9 cellular contexts compared by ENCODE assay signal in the genomic region with DNA sequence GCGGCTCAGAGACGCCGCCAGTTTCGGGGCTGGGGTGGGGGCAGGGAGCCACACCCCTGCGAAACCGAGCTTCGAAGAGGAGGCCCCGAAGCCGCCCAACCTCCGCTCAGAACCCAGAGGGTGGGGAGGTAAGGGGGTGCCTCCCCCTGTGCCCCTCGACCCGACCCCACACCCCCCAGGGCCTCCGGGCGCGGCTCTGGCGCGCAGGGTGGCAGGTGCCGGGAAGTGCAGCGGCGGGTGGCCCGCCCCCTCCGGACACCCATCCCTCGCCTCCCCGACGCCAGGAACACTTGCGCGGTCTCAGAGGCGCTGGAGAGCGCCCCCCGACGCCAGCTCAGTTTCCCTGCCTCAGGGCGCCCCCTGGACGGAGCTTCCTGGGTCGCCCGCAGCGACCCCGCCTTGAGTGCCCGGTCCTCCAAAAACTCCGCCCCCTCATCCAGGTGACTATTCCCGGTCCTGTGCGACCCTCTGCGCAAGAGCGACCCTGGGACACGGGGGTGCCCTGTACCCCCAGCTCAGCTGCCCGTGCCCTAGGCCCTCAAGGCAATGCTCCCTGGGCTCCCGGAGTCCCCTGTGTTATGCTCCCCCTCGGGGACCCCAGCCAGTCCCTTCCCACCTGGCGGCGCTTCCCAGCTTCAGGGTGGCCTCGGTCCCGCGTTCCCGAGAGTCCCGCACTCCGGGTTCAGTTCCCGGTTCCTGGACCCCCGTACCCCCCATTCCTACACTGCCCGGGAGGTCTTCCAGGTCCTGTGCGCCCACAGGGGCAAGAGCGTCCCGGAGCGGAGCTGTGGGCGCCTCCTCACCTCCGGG. TPM values are rescaled to one million over a fixed set of nuclear protein-coding genes. Genes with fewer than 3 reads are reported as not detected.
A peak's percentile ranks its signal among the peaks of the same experiment; 100 is the strongest.
DNase-seq lines count a peak whose midpoint lies in the region; ATAC-seq and TF ChIP-seq lines count a peak whose summit lies in the region.
"Had no signal": no experiment of that assay in that cellular context is flagged by ENCODE, and none has a peak within 500 bp of the region (broad histone marks: within the 10 kb centered on the region; RNA-seq: fewer than 3 reads in every experiment).

No MANE protein-coding gene starts in this region.

- H3K4me3 ChIP-seq in A673 (ENCODE audit: low read depth, low read length, poor library complexity, severe bottlenecking) (peak overlapping the region; percentile 39), gastrocnemius medialis (peak overlapping the region; percentile 54 to 71 (median 61))

- ATAC-seq in left cardiac atrium (peak; percentile 21 to 35), gastrocnemius medialis (peak in 1 of 2 donors; percentile 6), GM21423 (IDR thresholded peaks at IDR 0.05; ENCODE audit: unreplicated experiment) (no peak), HG03460 (IDR thresholded peaks at IDR 0.05; ENCODE audit: unreplicated experiment) (no peak)

- TF ChIP-seq POLR2A in gastrocnemius medialis (IDR thresholded peaks at IDR 0.05): no peak

- in situ Hi-C loops in GM13977 (cut with MboI; ENCODE audit: low pct_unique_long_range_greater_than_20kb, low sequenced_read_pairs, unreplicated experiment) (no loop called here), gastrocnemius medialis (cut with MboI; ENCODE audit: low sequenced_read_pairs in 4 of 4) (no loop called here)

- no peak for DNase-seq in A673 (ENCODE audit: low spot score)
- DNase-seq in GM13977 (ENCODE audit: low spot score): peak; percentile 55
- DNase-seq in activated CD4-positive, alpha-beta memory T cell treated with anti-CD3 and anti-CD28 coated beads, Interleukin-2, amount 10 ng/mL, durations not matched to agents 7 days and 5 days: no peak
- no peak for DNase-seq in left cardiac atrium
- peak in 1 of 2 donors; percentile 34 for DNase-seq in gastrocnemius medialis
- no peak for DNase-seq in NAMALWA (ENCODE audit: low spot score)

- no peak overlapping the region for H3K27ac ChIP-seq in A673 (ENCODE audit: low read depth, low read length, poor library complexity, severe bottlenecking)
- peak overlapping the region; percentile 24 to 75 (median 71) for H3K27ac ChIP-seq in gastrocnemius medialis

- CTCF ChIA-PET in A673 (lab: Charles Lee): interaction anchor here (0.6 kb wide), 1 partner anchor 15 kb away, joined by 5 read pairs; no protein-coding TSS in a partner anchor
- CTCF ChIA-PET in activated CD4-positive, alpha-beta memory T cell treated with anti-CD3 and anti-CD28 coated beads, Interleukin-2, amount 10 ng/mL, durations not matched to agents 7 days and 5 days (lab: Charles Lee): interaction anchor here (0.6 to 0.7 kb wide), 2 partner anchors 64 to 98 kb away, joined by 3 read pairs; no protein-coding TSS in a partner anchor

- no peaks in the 10 kb centered on the region for H3K9me3 Mint-ChIP-seq in activated CD4-positive, alpha-beta memory T cell treated with anti-CD3 and anti-CD28 coated beads, Interleukin-2, amount 10 ng/mL, durations not matched to agents 7 days and 5 days

- 0 out of 2 replicates have a peak, but pooled peaks have one; percentile 37 for TF ChIP-seq CTCF in A673 (conservative IDR thresholded peaks at IDR 0.05; ENCODE audit: low read depth, low read length)
- TF ChIP-seq CTCF in GM13977 (IDR thresholded peaks at IDR 0.05; ENCODE audit: extremely low read depth, insufficient read depth, missing control alignments): peak; percentile 23
- TF ChIP-seq CTCF in gastrocnemius medialis (IDR thresholded peaks at IDR 0.05 in 4 of 5, conservative IDR thresholded peaks at IDR 0.05 in 1 of 5): peak in 1 of 5 experiments; percentile 35

- H3K36me3 ChIP-seq in A673 (ENCODE audit: insufficient read depth, low read length, poor library complexity, severe bottlenecking) (no peaks in the 10 kb centered on the region), gastrocnemius medialis (no peaks in the 10 kb centered on the region)

- intact Hi-C loops in A673 (cut with micrococcal nuclease; ENCODE audit: unreplicated experiment): no loop called here
- intact Hi-C loops in left cardiac atrium (cut with DNase I): loop anchor here in 1 of 2 donors (10.0 kb wide), 1 partner anchor 52 kb away; no protein-coding TSS in a partner anchor
- intact Hi-C loops in gastrocnemius medialis (cut with DNase I; ENCODE audit: low total_unique reads): loop anchor here (2.0 to 5.0 kb wide), 2 partner anchors 46 to 89 kb away; partner anchors contain the start of genes GLYR1 and UBN1

- peaks cover 5% of the 10 kb centered on the region for H3K4me1 ChIP-seq in A673 (ENCODE audit: insufficient read depth, low read length, poor library complexity, severe bottlenecking)
- H3K4me1 ChIP-seq in gastrocnemius medialis: peaks cover 16 to 21% of the 10 kb centered on the region in 2 donors

- POLR2A ChIA-PET in A673 (lab: Charles Lee; ENCODE audit: low non-redundant PET): no interaction called here
- POLR2A ChIA-PET in activated CD4-positive, alpha-beta memory T cell treated with anti-CD3 and anti-CD28 coated beads, Interleukin-2, amount 10 ng/mL, durations not matched to agents 7 days and 5 days (lab: Charles Lee): no interaction called here

- H3K9me3 ChIP-seq in A673 (ENCODE audit: low read depth, low read length, poor library complexity, severe bottlenecking) (no peaks in the 10 kb centered on the region), gastrocnemius medialis (no peaks in the 10 kb centered on the region)

- H3K36me3 Mint-ChIP-seq in activated CD4-positive, alpha-beta memory T cell treated with anti-CD3 and anti-CD28 coated beads, Interleukin-2, amount 10 ng/mL, durations not matched to agents 7 days and 5 days (ENCODE audit: low read depth): no peaks in the 10 kb centered on the region

- no TSS peak for BruUV-seq in A673 (replicated peaks; lab: Mats Ljungman, UMichigan)

- H3K27me3 ChIP-seq in A673 (replicated peaks; ENCODE audit: insufficient read depth, low read depth, low read length, poor library complexity) (peaks cover 36% of the 10 kb centered on the region), gastrocnemius medialis (peaks cover 0 to 10% (median 7%) of the 10 kb centered on the region in 3 donors)

- H3K4me1 Mint-ChIP-seq in activated CD4-positive, alpha-beta memory T cell treated with anti-CD3 and anti-CD28 coated beads, Interleukin-2, amount 10 ng/mL, durations not matched to agents 7 days and 5 days: peaks cover 6% of the 10 kb centered on the region

- H3K27me3 Mint-ChIP-seq in activated CD4-positive, alpha-beta memory T cell treated with anti-CD3 and anti-CD28 coated beads, Interleukin-2, amount 10 ng/mL, durations not matched to agents 7 days and 5 days: peaks cover 30% of the 10 kb centered on the region

- peak overlapping the region; percentile 30 for H3K4me3 Mint-ChIP-seq in activated CD4-positive, alpha-beta memory T cell treated with anti-CD3 and anti-CD28 coated beads, Interleukin-2, amount 10 ng/mL, durations not matched to agents 7 days and 5 days

- H3K27ac Mint-ChIP-seq in activated CD4-positive, alpha-beta memory T cell treated with anti-CD3 and anti-CD28 coated beads, Interleukin-2, amount 10 ng/mL, durations not matched to agents 7 days and 5 days: no peak overlapping the region

RNA-seq across cellular contexts. Expression of gene PPL, which starts 0.6 kb away (rescaled TPM):
- total RNA-seq in A673 (2021) (0.04 and 0.42 TPM in 2 replicates), left cardiac atrium (10 to 100 TPM in 1 of 2 donors, 1 to 10 TPM in 1; 6.1 to 15.8 TPM), gastrocnemius medialis (10 to 100 TPM; 12.8 to 23.1 (median 18.3) TPM)
- total RNA-seq in activated CD4-positive, alpha-beta memory T cell treated with anti-CD3 and anti-CD28 coated beads, Interleukin-2, amount 10 ng/mL, durations not matched to agents 7 days and 5 days: under 1 TPM in 1 of 2 experiments, not detected in 1; 0.08 TPM

RNA-seq across cellular contexts. Expression of gene SEC14L5, which starts 21.7 kb away (rescaled TPM):
- total RNA-seq in A673 (2021) (0.04 TPM in 1 of 2 replicates, not detected in the other), left cardiac atrium (1 to 10 TPM in 1 of 2 donors, under 1 TPM in 1; 0.58 to 2.3 TPM), gastrocnemius medialis (1 to 10 TPM in 3 of 4 donors, under 1 TPM in 1; 0.85 to 5.8 (median 1.5) TPM)
- under 1 TPM in 1 of 2 experiments, not detected in 1; 0.03 TPM for total RNA-seq in activated CD4-positive, alpha-beta memory T cell treated with anti-CD3 and anti-CD28 coated beads, Interleukin-2, amount 10 ng/mL, durations not matched to agents 7 days and 5 days
- total RNA-seq: glomerular endothelial cell had no signal

Comparison
In these comparisons a context has a peak if more than half of its experiments do, and no peak if none do; other contexts are left out.
1. ATAC-seq: peak in left cardiac atrium (2 of 2); none in GM21423 (single experiment) and HG03460 (single experiment).